9 cellular contexts compared by ENCODE assay signal in the genomic region with DNA sequence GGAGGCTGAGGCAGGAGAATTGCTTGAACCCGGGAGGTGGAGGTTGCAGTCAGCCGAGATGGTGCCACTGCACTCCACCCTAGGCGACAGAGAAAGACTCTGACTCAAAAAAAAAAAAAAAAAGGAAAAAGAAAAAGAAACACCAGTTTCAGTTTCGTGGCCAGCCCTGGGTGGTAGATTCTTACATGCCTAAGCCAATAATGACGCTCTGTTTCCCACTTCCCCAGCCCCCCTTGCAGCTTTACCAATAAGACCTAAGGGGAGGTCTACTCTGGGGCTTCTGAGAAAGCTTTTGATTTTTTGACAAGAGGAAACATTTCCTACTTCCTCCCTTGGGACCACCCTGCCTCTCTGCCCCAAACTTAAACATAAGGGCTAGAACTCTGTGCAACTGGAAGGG. TPM values are rescaled to one million over a fixed set of nuclear protein-coding genes. Genes with fewer than 3 reads are reported as not detected.
DNase-seq lines count a peak whose midpoint lies in the region; ATAC-seq, FAIRE-seq and TF ChIP-seq lines count a peak whose summit lies in the region.
"Had no signal": no experiment of that assay in that cellular context is flagged by ENCODE, and none has a peak within 500 bp of the region (broad histone marks: within the 10 kb centered on the region; RNA-seq: fewer than 3 reads in every experiment).

No MANE protein-coding gene starts in this region.

- H3K9me1 ChIP-seq in endothelial cell of umbilical vein (replicated peaks; ENCODE audit: control insufficient read depth, extremely low read depth, insufficient read depth, low read length): no peaks in the 10 kb centered on the region

- DNase-seq in SKM-1 treated with dmso at 0.1 percent for 144 hours (lab: John Stamatoyannopoulos, UW; ENCODE audit: unreplicated experiment) (peak; percentile 28), SKM-1 (lab: John Stamatoyannopoulos, UW; ENCODE audit: unreplicated experiment) (no peak), endothelial cell of umbilical vein (ENCODE audit: low read depth, low spot score) (no peak), EL (no peak), tibial artery (no peak), GM20000 (ENCODE audit: low spot score) (no peak)
- peak; percentile 23 for DNase-seq in activated CD4-positive, CD25-positive, alpha-beta regulatory T cell treated with anti-CD3 and anti-CD28 coated beads, Interleukin-2, amount 50 U/mL, for 16 hours (ENCODE audit: low read depth, low spot score)
- peak; percentile 65 for DNase-seq in stimulated activated naive CD8-positive, alpha-beta T cell treated with anti-CD3 and anti-CD28 coated beads, Interleukin-15, Interleukin-2, amounts not matched to agents 100 U/mL and 50 U/mL, for 24 hours

- no peak overlapping the region for H3K4me2 ChIP-seq in endothelial cell of umbilical vein (ENCODE audit: insufficient read depth, low read length)
- H3K4me2 ChIP-seq: A549 had no signal

- peak overlapping the region; percentile 14 for H2AFZ ChIP-seq in endothelial cell of umbilical vein (ENCODE audit: low read depth, low read length)

- no peak for FAIRE-seq in endothelial cell of umbilical vein (lab: Jason Lieb, UNC)
- FAIRE-seq: A549 had no signal

- peak; percentile 88 for ATAC-seq in stimulated activated naive CD8-positive, alpha-beta T cell treated with anti-CD3 and anti-CD28 coated beads, Interleukin-15, Interleukin-2, amounts not matched to agents 100 U/mL and 50 U/mL, for 24 hours
- ATAC-seq: A549 had no signal

- H3K79me2 ChIP-seq in endothelial cell of umbilical vein (ENCODE audit: control insufficient read depth, insufficient read depth, low read length): no peaks in the 10 kb centered on the region

- no peak overlapping the region for H3K4me3 ChIP-seq in endothelial cell of umbilical vein (replicated peaks in 1 of 3; ENCODE audit: insufficient read depth in 1 of 3, low read depth in 1 of 3, low read length in 3 of 3)
- H3K4me3 ChIP-seq in tibial artery: no peak overlapping the region
- H3K4me3 ChIP-seq: A549 had no signal

- dilution Hi-C loops in endothelial cell of umbilical vein (cut with MboI; ENCODE audit: extremely low pct_ligation_motif_present, low sequenced_read_pairs): no loop called here

- POLR2A ChIA-PET in endothelial cell of umbilical vein (lab: Charles Lee): no interaction called here

- no peaks in the 10 kb centered on the region for H3K9me3 ChIP-seq in endothelial cell of umbilical vein (replicated peaks; ENCODE audit: control insufficient read depth, insufficient read depth, low read length)
- H3K9me3 ChIP-seq in tibial artery: no peaks in the 10 kb centered on the region
- H3K9me3 ChIP-seq: A549 had no signal

- intact Hi-C loops in endothelial cell of umbilical vein (cut with micrococcal nuclease) (no loop called here), tibial artery (cut with DNase I; ENCODE audit: low total_unique reads) (no loop called here)

- H3K9ac ChIP-seq in endothelial cell of umbilical vein (replicated peaks; ENCODE audit: extremely low read depth, insufficient read depth, low read length): no peak overlapping the region

- BruUV-seq in endothelial cell of umbilical vein (replicated peaks; lab: Mats Ljungman, UMichigan): no TSS peak

- H3K36me3 ChIP-seq in endothelial cell of umbilical vein (ENCODE audit: control insufficient read depth in 2 of 2, extremely low read depth in 1 of 2, insufficient read depth in 2 of 2, low read length in 2 of 2) (no peaks in the 10 kb centered on the region), tibial artery (no peaks in the 10 kb centered on the region)

- no peak for TF ChIP-seq POLR2A in endothelial cell of umbilical vein (IDR thresholded peaks at IDR 0.05; ENCODE audit: low read depth, low read length)

- no peak overlapping the region for H3K27ac ChIP-seq in endothelial cell of umbilical vein (ENCODE audit: insufficient read depth, low read depth, low read length)
- H3K27ac ChIP-seq in tibial artery: no peak overlapping the region

- H3K4me1 ChIP-seq in endothelial cell of umbilical vein (ENCODE audit: control insufficient read depth, extremely low read depth, insufficient read depth, low read length) (peaks cover 10% of the 10 kb centered on the region), tibial artery (peaks cover 0 to 13% (median 7%) of the 10 kb centered on the region in 4 donors)

- TF ChIP-seq CTCF in endothelial cell of umbilical vein (IDR thresholded peaks at IDR 0.05; ENCODE audit: extremely low read depth in 1 of 2, insufficient read depth in 1 of 2, low read depth in 1 of 2, low read length in 2 of 2) (no peak), tibial artery (IDR thresholded peaks at IDR 0.05) (no peak), GM20000 (IDR thresholded peaks at IDR 0.05; ENCODE audit: extremely low read depth, missing control alignments) (no peak)

- no peaks in the 10 kb centered on the region for H4K20me1 ChIP-seq in endothelial cell of umbilical vein (replicated peaks; ENCODE audit: control insufficient read depth, extremely low read depth, insufficient read depth, low read length)

- no peaks in the 10 kb centered on the region for H3K27me3 ChIP-seq in endothelial cell of umbilical vein (ENCODE audit: control insufficient read depth in 2 of 2, insufficient read depth in 2 of 2, low read length in 2 of 2)
- no peaks in the 10 kb centered on the region for H3K27me3 ChIP-seq in tibial artery

- CTCF ChIA-PET in endothelial cell of umbilical vein (lab: Charles Lee): no interaction called here

TF ChIP-seq in endothelial cell of umbilical vein, 7 proteins besides CTCF, POLR2A, EP300 and RAD21:
- TF ChIP-seq JUN (IDR thresholded peaks at IDR 0.05; ENCODE audit: borderline replicate concordance, insufficient read depth, insufficient read length, low read depth) (no peak), GATA2 (IDR thresholded peaks at IDR 0.05; ENCODE audit: insufficient read depth, insufficient read length, low read depth, low read length) (no peak), POLR2AphosphoS5 (IDR thresholded peaks at IDR 0.05; ENCODE audit: insufficient read depth, low read depth, low read length) (no peak), FOS (IDR thresholded peaks at IDR 0.05; ENCODE audit: borderline replicate concordance, insufficient read depth, low read length) (no peak), EZH2 (IDR thresholded peaks at IDR 0.05; ENCODE audit: borderline replicate concordance, low read depth, low read length, severe bottlenecking) (no peak), MYC (IDR thresholded peaks at IDR 0.05; ENCODE audit: low read depth, low read length) (no peak)
- TF ChIP-seq, protein P1, sequence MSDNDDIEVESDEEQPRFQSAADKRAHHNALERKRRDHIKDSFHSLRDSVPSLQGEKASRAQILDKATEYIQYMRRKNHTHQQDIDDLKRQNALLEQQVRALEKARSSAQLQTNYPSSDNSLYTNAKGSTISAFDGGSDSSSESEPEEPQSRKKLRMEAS (IDR thresholded peaks at IDR 0.05; ENCODE audit: insufficient read depth, insufficient read length): no peak

RNA-seq across cellular contexts. Expression of gene PTPRJ, which starts 30.0 kb away (rescaled TPM):
- total RNA-seq in endothelial cell of umbilical vein: 7.7 and 8.8 TPM in 2 replicates
- polyA plus RNA-seq in endothelial cell of umbilical vein: 2.3 and 3.1 TPM in 2 replicates
- polyA plus RNA-seq in endothelial cell of umbilical vein (2011; cell fraction: cytosol; rRNA removed): 3.2 and 3.4 TPM in 2 replicates
- polyA plus RNA-seq in endothelial cell of umbilical vein (2011; cell fraction: nucleus; rRNA removed): 5.8 and 6.2 TPM in 2 replicates
- 8.9 and 9.5 TPM in 2 replicates for polyA plus RNA-seq in endothelial cell of umbilical vein (2012)
- polyA minus RNA-seq in endothelial cell of umbilical vein: 7.1 and 10.1 TPM in 2 replicates
- polyA minus RNA-seq in endothelial cell of umbilical vein (2011; cell fraction: cytosol; rRNA and poly(A)+ RNA removed): 14.0 TPM
- polyA minus RNA-seq in endothelial cell of umbilical vein (2011; cell fraction: nucleus; rRNA and poly(A)+ RNA removed): 5.7 and 6.3 TPM in 2 replicates

Comparison
In these comparisons a context has a peak if more than half of its experiments do, and no peak if none do; other contexts are left out.
1. DNase-seq: peak in SKM-1 treated with dmso at 0.1 percent for 144 hours (single experiment), activated CD4-positive, CD25-positive, alpha-beta regulatory T cell treated with anti-CD3 and anti-CD28 coated beads, Interleukin-2, amount 50 U/mL, for 16 hours (single experiment) and stimulated activated naive CD8-positive, alpha-beta T cell treated with anti-CD3 and anti-CD28 coated beads, Interleukin-15, Interleukin-2, amounts not matched to agents 100 U/mL and 50 U/mL, for 24 hours (single experiment); none in SKM-1 (single experiment), endothelial cell of umbilical vein (single experiment), EL (single experiment), tibial artery (0 of 2) and GM20000 (single experiment).